16 cellular contexts compared by ENCODE assay signal in the genomic region with DNA sequence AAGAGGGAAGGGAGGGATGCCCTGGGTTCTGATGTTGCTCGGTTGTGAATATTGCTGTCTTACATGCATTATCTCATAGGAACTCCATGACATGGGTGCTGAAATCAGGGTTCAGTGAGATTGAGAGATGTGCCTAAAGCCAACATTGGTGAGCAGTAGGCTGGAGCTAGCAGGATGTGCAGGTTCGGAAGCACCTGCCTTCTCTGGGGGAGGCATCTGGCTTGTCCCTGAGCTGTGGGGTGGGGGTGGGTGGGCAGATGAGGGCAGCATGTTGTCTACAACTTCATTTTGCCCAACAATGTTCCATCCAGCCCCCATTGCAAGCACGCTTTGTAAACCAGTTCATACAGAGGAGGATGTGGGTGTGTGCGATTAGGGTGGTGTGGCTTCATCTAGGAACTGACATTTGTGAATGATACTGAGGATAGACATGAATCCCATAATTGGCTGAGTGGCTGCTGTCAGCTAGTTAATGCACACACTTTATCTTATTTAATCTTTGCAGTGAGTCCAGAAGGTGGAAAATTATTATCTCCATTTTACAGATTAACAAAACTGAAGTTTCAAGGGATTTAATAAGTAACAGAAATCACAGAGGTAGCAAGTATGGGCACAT.
"Had no signal": no experiment of that assay in that cellular context is flagged by ENCODE, and none has a peak within 500 bp of the region (broad histone marks: within the 10 kb centered on the region; RNA-seq: fewer than 3 reads in every experiment).

No MANE protein-coding gene starts in this region.

- H3K4me1 Mint-ChIP-seq: endodermal cell; naive thymus-derived CD4-positive, alpha-beta T cell had no signal

- H3K4me1 ChIP-seq: stomach, transverse colon had no signal

- H3K9me3 ChIP-seq: ovary, stomach, thoracic aorta, transverse colon had no signal

- H3K27ac Mint-ChIP-seq: endodermal cell; naive thymus-derived CD4-positive, alpha-beta T cell; nephron progenitor cell had no signal

- H3K36me3 Mint-ChIP-seq: naive thymus-derived CD4-positive, alpha-beta T cell had no signal

- ATAC-seq: left lobe of liver; naive thymus-derived CD4-positive, alpha-beta T cell; right cardiac atrium had no signal

- H3K4me3 ChIP-seq: coronary artery, ovary, stomach, thoracic aorta, transverse colon had no signal

- H3K36me3 ChIP-seq: ovary, stomach, thoracic aorta, transverse colon had no signal

- H3K4me3 Mint-ChIP-seq: endodermal cell; naive thymus-derived CD4-positive, alpha-beta T cell; nephron progenitor cell had no signal

- H3K9me3 Mint-ChIP-seq: endodermal cell; naive thymus-derived CD4-positive, alpha-beta T cell had no signal

- H3K27me3 ChIP-seq: ovary, stomach, transverse colon had no signal

- DNase-seq: effector CD4-positive, alpha-beta T cell; endodermal cell; mammary epithelial cell; naive thymus-derived CD4-positive, alpha-beta T cell; nephron progenitor cell; ovary; right cardiac atrium; small intestine; stimulated activated CD4-positive, alpha-beta T cell treated with anti-CD3 and anti-CD28 coated beads, Interleukin-12 subunit alpha, Interleukin-12 subunit beta, amount 100 ng/mL, for 4 hours; stimulated activated naive CD4-positive, alpha-beta T cell; stomach; substantia nigra; transverse colon had no signal
